Comparison of ENCODE assay signal across 10 cellular contexts in genomic region chr11:124623861-124624525, GRCh38. TPM values are rescaled to one million over a fixed set of nuclear protein-coding genes. Genes with fewer than 3 reads are reported as not detected.
DNase-seq lines count a peak whose midpoint lies in the region; ATAC-seq and TF ChIP-seq lines count a peak whose summit lies in the region.
"Had no signal": no experiment of that assay in that cellular context is flagged by ENCODE, and none has a peak within 500 bp of the region (broad histone marks: within the 10 kb centered on the region; RNA-seq: fewer than 3 reads in every experiment).

No MANE protein-coding gene starts in this region.

- no peak overlapping the region for H2BK120ac ChIP-seq in trophoblast cell (ENCODE audit: insufficient read depth, low read length, poor library complexity)

- no peak for TF ChIP-seq CTCF in DND-41 (IDR thresholded peaks at IDR 0.05; ENCODE audit: borderline replicate concordance, extremely low read depth, low read length, poor library complexity, severe bottlenecking)
- TF ChIP-seq CTCF in OCI-LY7 (conservative IDR thresholded peaks at IDR 0.05; ENCODE audit: low read length) = no peak
- TF ChIP-seq CTCF in epithelial cell of esophagus (IDR thresholded peaks at IDR 0.05; ENCODE audit: insufficient read depth, low read depth, low read length, missing control alignments) = no peak

- H2BK12ac ChIP-seq in trophoblast cell (ENCODE audit: low read length) = no peak overlapping the region

- CTCF ChIA-PET in OCI-LY7 (lab: Charles Lee; ENCODE audit: unreplicated experiment) = interaction anchor here (0.5 kb wide), 1 partner anchor 127 kb away, joined by 3 read pairs; no protein-coding TSS in a partner anchor

- no peaks in the 10 kb centered on the region for H3K9me2 ChIP-seq in OCI-LY7 (ENCODE audit: insufficient read depth, low read length)

- H3K4me2 ChIP-seq in DND-41 (ENCODE audit: insufficient read depth, low read length) = peak overlapping the region; percentile 96
- H3K4me2 ChIP-seq in OCI-LY7 (ENCODE audit: low read length) = peak overlapping the region; percentile 85
- peak overlapping the region; percentile 77 for H3K4me2 ChIP-seq in trophoblast cell (ENCODE audit: low read length)

- no peak for ATAC-seq in DND-41 (ENCODE audit: insufficient read depth, low read depth)
- ATAC-seq in GM19397 (IDR thresholded peaks at IDR 0.05; ENCODE audit: unreplicated experiment) = no peak

- DNase-seq in DND-41 (no peak), OCI-LY7 (ENCODE audit: low spot score) (no peak), epithelial cell of esophagus (ENCODE audit: low read depth) (no peak), trophoblast cell (peak in 1 of 2 donors; percentile 33), mucosa of gallbladder (ENCODE audit: low spot score) (no peak)
- DNase-seq in stimulated activated CD4-positive, alpha-beta T cell treated with anti-CD3 and anti-CD28 coated beads, Interleukin-4, amount 100 ng/mL, for 4 hours = no peak
- no peak for DNase-seq in activated CD4-positive, alpha-beta T cell treated with anti-CD3 and anti-CD28 coated beads, Interleukin-2, amount 50 U/mL, for 4 hours
- DNase-seq: pancreas had no signal

- intact Hi-C loops in OCI-LY7 (cut with micrococcal nuclease; ENCODE audit: unreplicated experiment) = loop anchor here (2.0 to 5.0 kb wide), 2 partner anchors 328 to 883 kb away; partner anchors contain the start of genes CCDC15 and ZNF202

- H3K27ac ChIP-seq in DND-41 (ENCODE audit: low read length) = peak overlapping the region; percentile 89
- H3K27ac ChIP-seq in OCI-LY7 (ENCODE audit: low read depth, low read length, poor library complexity, severe bottlenecking) = no peak overlapping the region
- H3K27ac ChIP-seq in trophoblast cell (ENCODE audit: low read depth, low read length) = no peak overlapping the region

- peaks cover 7% of the 10 kb centered on the region for H3K79me1 ChIP-seq in trophoblast cell (ENCODE audit: low read length)

- H3K23ac ChIP-seq in trophoblast cell (ENCODE audit: low read length) = no peak overlapping the region

- H2AFZ ChIP-seq in DND-41 (ENCODE audit: low read depth, low read length) = no peak overlapping the region
- no peak overlapping the region for H2AFZ ChIP-seq in OCI-LY7 (ENCODE audit: low read length)
- H2AFZ ChIP-seq in trophoblast cell (ENCODE audit: insufficient read depth, low read length, poor library complexity) = no peak overlapping the region

- no TSS peak for BruUV-seq in OCI-LY7 (replicated peaks; lab: Mats Ljungman, UMichigan)

- H3K9ac ChIP-seq in DND-41 (ENCODE audit: low read depth, low read length) (peak overlapping the region; percentile 93), trophoblast cell (ENCODE audit: low read length) (no peak overlapping the region)

- no peak overlapping the region for H4K8ac ChIP-seq in trophoblast cell (ENCODE audit: low read depth, low read length)

- peaks cover 43% of the 10 kb centered on the region for H3K79me2 ChIP-seq in DND-41 (ENCODE audit: insufficient read depth, low read length)
- peaks cover 24% of the 10 kb centered on the region for H3K79me2 ChIP-seq in OCI-LY7 (ENCODE audit: insufficient read depth, low read depth, low read length)
- peaks cover 5% of the 10 kb centered on the region for H3K79me2 ChIP-seq in trophoblast cell (ENCODE audit: control insufficient read depth, insufficient read depth, low read length, poor library complexity)

- no peak overlapping the region for H3K18ac ChIP-seq in trophoblast cell (ENCODE audit: low read length)

- WGBS in trophoblast cell (ENCODE audit: extremely low coverage, insufficient coverage, insufficient read length) = no CpG with 5 or more reads among the region's 4 CpGs

- H3K4me1 ChIP-seq in DND-41 (ENCODE audit: insufficient read depth, low read length) (peaks cover 34% of the 10 kb centered on the region), OCI-LY7 (ENCODE audit: insufficient read depth, low read length, poor library complexity, severe bottlenecking) (peaks cover 11% of the 10 kb centered on the region), trophoblast cell (ENCODE audit: control insufficient read depth in 1 of 2, insufficient read depth in 2 of 2, low read length in 2 of 2) (peaks cover 0 to 2% of the 10 kb centered on the region in 2 experiments)

- H3K4me3 ChIP-seq in DND-41 (ENCODE audit: low read depth in 1 of 2, low read length in 2 of 2) = peak overlapping the region; percentile 90 to 91; a peak in 3 of 4 replicates
- H3K4me3 ChIP-seq in OCI-LY7 (ENCODE audit: low read depth, low read length, poor library complexity, severe bottlenecking) = peak overlapping the region; percentile 85
- H3K4me3 ChIP-seq in epithelial cell of esophagus (ENCODE audit: low read length) = peak overlapping the region; percentile 92
- H3K4me3 ChIP-seq in trophoblast cell (ENCODE audit: low read depth, low read length) = no peak overlapping the region

- no peak overlapping the region for H4K91ac ChIP-seq in trophoblast cell (ENCODE audit: low read depth, low read length)

- H3K36me3 ChIP-seq in DND-41 (ENCODE audit: insufficient read depth, low read length) (peaks cover 40% of the 10 kb centered on the region), OCI-LY7 (ENCODE audit: insufficient read depth, low read length) (peaks cover 42% of the 10 kb centered on the region), trophoblast cell (ENCODE audit: control insufficient read depth in 1 of 2, insufficient read depth in 2 of 2, low read length in 2 of 2) (peaks cover 8 to 20% of the 10 kb centered on the region in 2 experiments)

- H3K9me3 ChIP-seq in DND-41 (ENCODE audit: insufficient read depth, low read length, severe bottlenecking) (no peaks in the 10 kb centered on the region), OCI-LY7 (ENCODE audit: low read length) (no peaks in the 10 kb centered on the region), trophoblast cell (ENCODE audit: insufficient read depth, low read depth, low read length) (no peaks in the 10 kb centered on the region)
- H3K9me3 ChIP-seq: pancreas had no signal

- no peak overlapping the region for H2BK5ac ChIP-seq in trophoblast cell (ENCODE audit: low read depth, low read length, poor library complexity)

- H3K4ac ChIP-seq in trophoblast cell (ENCODE audit: low read depth, low read length) = peak overlapping the region; percentile 82

- H3K14ac ChIP-seq in trophoblast cell (ENCODE audit: low read length) = no peak overlapping the region

- H4K20me1 ChIP-seq in DND-41 (ENCODE audit: insufficient read depth, low read length) (peaks cover 12% of the 10 kb centered on the region), OCI-LY7 (ENCODE audit: insufficient read depth, low read length) (peaks cover 9% of the 10 kb centered on the region; the same call in 1 of the 2 replicates)

- POLR2A ChIA-PET in OCI-LY7 (lab: Charles Lee) = interaction anchor here (0.7 to 2.8 kb wide), 11 partner anchors 8 to 168 kb away, joined by 3 to 21 read pairs (median 3); no protein-coding TSS in a partner anchor

- no peak overlapping the region for H2AK5ac ChIP-seq in trophoblast cell (ENCODE audit: low read length)

- H4K12ac ChIP-seq in trophoblast cell (ENCODE audit: low read depth, low read length) = no peak overlapping the region

- H3K27me3 ChIP-seq in DND-41 (ENCODE audit: insufficient read depth, low read length, poor library complexity) = peaks cover 7% of the 10 kb centered on the region
- no peaks in the 10 kb centered on the region for H3K27me3 ChIP-seq in trophoblast cell (ENCODE audit: insufficient read depth, low read length)
- H3K27me3 ChIP-seq: pancreas had no signal

RNA-seq across cellular contexts. Expression of gene TBRG1, which starts 1.3 kb away (rescaled TPM):
- 23.3 and 30.0 TPM in 2 replicates for total RNA-seq in OCI-LY7 (2014; rRNA removed; shearing (Covaris generic))
- total RNA-seq in OCI-LY7 (2022) (34.0 and 39.1 TPM in 2 replicates), mucosa of gallbladder (43.9 TPM)
- 22.3 and 22.7 TPM in 2 replicates for polyA plus RNA-seq in trophoblast cell (2013)

RNA-seq across cellular contexts. Expression of gene PANX3, which starts 12.8 kb away (rescaled TPM):
- not detected in 2 replicates for total RNA-seq in OCI-LY7 (2014; rRNA removed; shearing (Covaris generic))
- total RNA-seq in OCI-LY7 (2022) = not detected in 2 replicates
- not detected in 2 replicates for polyA plus RNA-seq in trophoblast cell (2013)
- total RNA-seq in mucosa of gallbladder = not detected
- total RNA-seq: pancreas; T-helper 2 cell treated with Interferon-gamma antibody and Interleukin-4, amounts not matched to agents 100 ng/mL and 5 ng/mL, for 36 hours had no signal
- polyA plus RNA-seq: pancreas had no signal

RNA-seq across cellular contexts. Expression of gene SIAE, which starts 49.5 kb away (rescaled TPM):
- 2.6 and 4.8 TPM in 2 replicates for total RNA-seq in OCI-LY7 (2014; rRNA removed; shearing (Covaris generic))
- total RNA-seq in OCI-LY7 (2022) (7.3 and 8.6 TPM in 2 replicates), mucosa of gallbladder (33.1 TPM)
- 5.4 and 5.5 TPM in 2 replicates for polyA plus RNA-seq in trophoblast cell (2013)

RNA-seq across cellular contexts. Expression of gene SPA17, which starts 49.7 kb away (rescaled TPM):
- total RNA-seq in OCI-LY7 (2014; rRNA removed; shearing (Covaris generic)) = 2.4 and 5.1 TPM in 2 replicates
- total RNA-seq in OCI-LY7 (2022) = 5.1 and 5.5 TPM in 2 replicates
- 8.8 and 10.8 TPM in 2 replicates for polyA plus RNA-seq in trophoblast cell (2013)
- 6.4 TPM for total RNA-seq in mucosa of gallbladder

RNA-seq across cellular contexts. Expression of gene OR8A1, which starts 54.2 kb away (rescaled TPM):
- not detected in 2 replicates for total RNA-seq in OCI-LY7 (2014; rRNA removed; shearing (Covaris generic))
- total RNA-seq in OCI-LY7 (2022) = not detected in 2 replicates
- not detected in 2 replicates for polyA plus RNA-seq in trophoblast cell (2013)
- not detected for total RNA-seq in mucosa of gallbladder
- total RNA-seq: pancreas; T-helper 2 cell treated with Interferon-gamma antibody and Interleukin-4, amounts not matched to agents 100 ng/mL and 5 ng/mL, for 36 hours had no signal
